Comparison of ENCODE assay signal across 31 cellular contexts in genomic region chr1:21536223-21536622, GRCh38. TPM values are rescaled to one million over a fixed set of nuclear protein-coding genes. Genes with fewer than 3 reads are reported as not detected.
DNase-seq lines count a peak whose midpoint lies in the region; ATAC-seq and TF ChIP-seq lines count a peak whose summit lies in the region.
"Had no signal": no experiment of that assay in that cellular context is flagged by ENCODE, and none has a peak within 500 bp of the region (broad histone marks: within the 10 kb centered on the region; RNA-seq: fewer than 3 reads in every experiment).

No MANE protein-coding gene starts in this region.

- peak in 1 of 2 donors; percentile 70 for DNase-seq in breast epithelium (ENCODE audit: low spot score in 2 of 2)
- no peak for DNase-seq in mammary epithelial cell
- DNase-seq in fibroblast of gingiva (ENCODE audit: low read depth): peak; percentile 81
- DNase-seq in right cardiac atrium: peak in 2 of 3 donors; percentile 52 to 79
- DNase-seq in aorta: no peak
- DNase-seq in activated CD8-positive, alpha-beta T cell treated with anti-CD3 and anti-CD28 coated beads for 36 hours: no peak
- no peak for DNase-seq in COLO668 (lab: John Stamatoyannopoulos, UW; ENCODE audit: unreplicated experiment)
- DNase-seq in colonic mucosa: no peak
- DNase-seq: 8988T; activated CD4-positive, alpha-beta T cell treated with anti-CD3 and anti-CD28 coated beads, Interleukin-2, amount 50 U/mL, for 4 hours; activated CD4-positive, CD25-positive, alpha-beta regulatory T cell; activated CD8-positive, alpha-beta memory T cell treated with anti-CD3 and anti-CD28 coated beads, Interleukin-2, amount 50 U/mL, for 4 hours; activated naive CD4-positive, alpha-beta T cell treated with anti-CD3 and anti-CD28 coated beads, Interleukin-2, amount 50 U/mL, for 16 hours; Caco-2; effector memory CD8-positive, alpha-beta T cell; foreskin melanocyte; HCEC 1CT; heart right ventricle; natural killer cell; NCI-H1092; NCI-H1694; psoas muscle; upper lobe of right lung had no signal

- no peaks in the 10 kb centered on the region for H3K9me3 Mint-ChIP-seq in activated CD8-positive, alpha-beta T cell treated with anti-CD3 and anti-CD28 coated beads for 36 hours
- H3K9me3 Mint-ChIP-seq: effector memory CD8-positive, alpha-beta T cell; natural killer cell; stimulated activated memory B cell treated with anti-CD40 and anti-IgM and Interleukin-4, amounts not matched to agents 10 μg/mL and 1 μg/mL and 100 μg/mL, for 72 hours had no signal

- H4K20me1 ChIP-seq in mammary epithelial cell (ENCODE audit: insufficient read depth, low read length): no peaks in the 10 kb centered on the region

- H3K36me3 ChIP-seq in breast epithelium: no peaks in the 10 kb centered on the region
- H3K36me3 ChIP-seq in mammary epithelial cell (ENCODE audit: insufficient read depth, low read length): no peaks in the 10 kb centered on the region
- no peaks in the 10 kb centered on the region for H3K36me3 ChIP-seq in aorta (ENCODE audit: control insufficient read depth in 1 of 2, insufficient read depth in 2 of 2, low read length in 1 of 2)
- H3K36me3 ChIP-seq in colonic mucosa: no peaks in the 10 kb centered on the region
- H3K36me3 ChIP-seq: heart right ventricle, upper lobe of right lung had no signal

- H3K27me3 Mint-ChIP-seq in activated CD8-positive, alpha-beta T cell treated with anti-CD3 and anti-CD28 coated beads for 36 hours: peaks cover 24% of the 10 kb centered on the region

- CTCF ChIA-PET in mammary epithelial cell (lab: Charles Lee; ENCODE audit: low non-redundant PET): no interaction called here
- CTCF ChIA-PET in activated CD8-positive, alpha-beta T cell treated with anti-CD3 and anti-CD28 coated beads for 36 hours (lab: Charles Lee): interaction anchor here (0.9 to 1.4 kb wide), 5 partner anchors 25 to 318 kb away, joined by 3 to 4 read pairs (median 3); partner anchors contain the start of gene ALPL

- H3K4me1 ChIP-seq in breast epithelium (peaks cover 8 to 19% of the 10 kb centered on the region in 2 donors), mammary epithelial cell (ENCODE audit: insufficient read depth, low read length) (no peaks in the 10 kb centered on the region), right cardiac atrium (ENCODE audit: control insufficient read depth, insufficient read depth, low read length) (peaks cover 17% of the 10 kb centered on the region), aorta (ENCODE audit: control insufficient read depth in 1 of 2, insufficient read depth in 2 of 2, low read length in 2 of 2) (no peaks in the 10 kb centered on the region), colonic mucosa (no peaks in the 10 kb centered on the region)
- H3K4me1 ChIP-seq: psoas muscle had no signal

- H3K27ac Mint-ChIP-seq in activated CD8-positive, alpha-beta T cell treated with anti-CD3 and anti-CD28 coated beads for 36 hours: no peak overlapping the region
- H3K27ac Mint-ChIP-seq: effector memory CD8-positive, alpha-beta T cell; natural killer cell; stimulated activated memory B cell treated with anti-CD40 and anti-IgM and Interleukin-4, amounts not matched to agents 10 μg/mL and 1 μg/mL and 100 μg/mL, for 72 hours had no signal

- no peak overlapping the region for H3K4me2 ChIP-seq in mammary epithelial cell (ENCODE audit: insufficient read depth, low read depth, low read length)

- H3K9ac ChIP-seq in mammary epithelial cell (ENCODE audit: insufficient read depth, low read length) (no peak overlapping the region), colonic mucosa (ENCODE audit: low read depth in 2 of 2, low read length in 2 of 2) (no peak overlapping the region)

- H3K27ac ChIP-seq in breast epithelium (peak overlapping the region; percentile 69 to 85), mammary epithelial cell (ENCODE audit: insufficient read depth, low read depth, low read length) (no peak overlapping the region), right cardiac atrium (ENCODE audit: low read length) (peak overlapping the region; percentile 43), aorta (ENCODE audit: low read depth in 1 of 2, low read length in 2 of 2) (no peak overlapping the region), colonic mucosa (no peak overlapping the region)
- H3K27ac ChIP-seq: C4-2B, psoas muscle had no signal

- TF ChIP-seq CTCF in breast epithelium (IDR thresholded peaks at IDR 0.05): no peak
- TF ChIP-seq CTCF in mammary epithelial cell (conservative IDR thresholded peaks at IDR 0.05 in 1 of 2, IDR thresholded peaks at IDR 0.05 in 1 of 2; ENCODE audit: extremely low read depth in 1 of 2, insufficient read depth in 1 of 2, low read depth in 1 of 2, low read length in 2 of 2): no peak
- TF ChIP-seq CTCF in activated CD8-positive, alpha-beta T cell treated with anti-CD3 and anti-CD28 coated beads for 36 hours (IDR thresholded peaks at IDR 0.05): no peak
- TF ChIP-seq CTCF in colonic mucosa (IDR thresholded peaks at IDR 0.05): no peak

- no peak overlapping the region for H3K4me3 ChIP-seq in breast epithelium
- no peak overlapping the region for H3K4me3 ChIP-seq in mammary epithelial cell (replicated peaks in 1 of 3; ENCODE audit: insufficient read depth in 1 of 3, low read depth in 2 of 3, low read length in 3 of 3)
- H3K4me3 ChIP-seq in right cardiac atrium (ENCODE audit: low read length): no peak overlapping the region
- H3K4me3 ChIP-seq in aorta (ENCODE audit: low read length in 2 of 2): no peak overlapping the region
- no peak overlapping the region for H3K4me3 ChIP-seq in colonic mucosa
- H3K4me3 ChIP-seq: coronary artery, heart right ventricle, lung, mucosa of descending colon, psoas muscle, upper lobe of right lung had no signal

- intact Hi-C loops in breast epithelium (cut with DNase I; ENCODE audit: low total_unique reads): no loop called here
- intact Hi-C loops in mammary epithelial cell (cut with micrococcal nuclease): loop anchor here (5.0 kb wide), 1 partner anchor 36 kb away; no protein-coding TSS in a partner anchor
- intact Hi-C loops in right cardiac atrium (cut with DNase I): no loop called here
- intact Hi-C loops in aorta (cut with DNase I): no loop called here
- intact Hi-C loops in activated CD8-positive, alpha-beta T cell treated with anti-CD3 and anti-CD28 coated beads for 36 hours (cut with micrococcal nuclease): no loop called here
- intact Hi-C loops in colonic mucosa (cut with DNase I): no loop called here

- TF ChIP-seq POLR2A in breast epithelium (IDR thresholded peaks at IDR 0.05): no peak

- in situ Hi-C loops in mammary epithelial cell (cut with MboI; ENCODE audit: low sequenced_read_pairs in 2 of 2): no loop called here

- H3K4me1 Mint-ChIP-seq in activated CD8-positive, alpha-beta T cell treated with anti-CD3 and anti-CD28 coated beads for 36 hours (ENCODE audit: low read depth): no peaks in the 10 kb centered on the region
- H3K4me1 Mint-ChIP-seq: natural killer cell had no signal

- H3K36me3 Mint-ChIP-seq in activated CD8-positive, alpha-beta T cell treated with anti-CD3 and anti-CD28 coated beads for 36 hours (ENCODE audit: low read depth): no peaks in the 10 kb centered on the region
- H3K36me3 Mint-ChIP-seq: natural killer cell; stimulated activated memory B cell treated with anti-CD40 and anti-IgM and Interleukin-4, amounts not matched to agents 10 μg/mL and 1 μg/mL and 100 μg/mL, for 72 hours had no signal

- H3K79me2 ChIP-seq in mammary epithelial cell (ENCODE audit: insufficient read depth, low read length): no peaks in the 10 kb centered on the region

- no peak overlapping the region for H2AFZ ChIP-seq in mammary epithelial cell (ENCODE audit: low read depth, low read length)

- no TSS peak for BruUV-seq in mammary epithelial cell (replicated peaks; lab: Mats Ljungman, UMichigan)

- WGBS in mammary epithelial cell (ENCODE audit: low coverage, missing lambda C conversion rate): 0% methylated on average over 2 of the region's 2 CpGs
- 41% methylated on average over 2 of the region's 2 CpGs for WGBS in right cardiac atrium
- 5 to 7% methylated on average over 2 of the region's 2 CpGs for WGBS in aorta, 2 donors

- POLR2A ChIA-PET in activated CD8-positive, alpha-beta T cell treated with anti-CD3 and anti-CD28 coated beads for 36 hours (lab: Charles Lee): no interaction called here

- H3K27me3 ChIP-seq in breast epithelium: no peaks in the 10 kb centered on the region
- H3K27me3 ChIP-seq in mammary epithelial cell (ENCODE audit: insufficient read depth, low read length): peaks cover 2% of the 10 kb centered on the region
- no peaks in the 10 kb centered on the region for H3K27me3 ChIP-seq in right cardiac atrium (ENCODE audit: control insufficient read depth, insufficient read depth)
- no peaks in the 10 kb centered on the region for H3K27me3 ChIP-seq in aorta (ENCODE audit: control insufficient read depth in 1 of 2, insufficient read depth in 2 of 2, low read length in 1 of 2)
- H3K27me3 ChIP-seq in colonic mucosa: no peaks in the 10 kb centered on the region
- H3K27me3 ChIP-seq: upper lobe of right lung had no signal

- no peaks in the 10 kb centered on the region for H3K9me3 ChIP-seq in breast epithelium
- H3K9me3 ChIP-seq in mammary epithelial cell (replicated peaks; ENCODE audit: insufficient read depth, low read length): no peaks in the 10 kb centered on the region
- no peaks in the 10 kb centered on the region for H3K9me3 ChIP-seq in right cardiac atrium (ENCODE audit: control insufficient read depth, low read length)
- H3K9me3 ChIP-seq in aorta (ENCODE audit: control insufficient read depth, low read length): no peaks in the 10 kb centered on the region
- H3K9me3 ChIP-seq in colonic mucosa: no peaks in the 10 kb centered on the region
- H3K9me3 ChIP-seq: Caco-2, heart right ventricle, mucosa of descending colon, psoas muscle, upper lobe of right lung had no signal

- dilution Hi-C loops in mammary epithelial cell (cut with HindIII; ENCODE audit: low sequenced_read_pairs): no loop called here

- H3K4me3 Mint-ChIP-seq in activated CD8-positive, alpha-beta T cell treated with anti-CD3 and anti-CD28 coated beads for 36 hours: no peak overlapping the region
- H3K4me3 Mint-ChIP-seq: effector memory CD8-positive, alpha-beta T cell; natural killer cell; stimulated activated memory B cell treated with anti-CD40 and anti-IgM and Interleukin-4, amounts not matched to agents 10 μg/mL and 1 μg/mL and 100 μg/mL, for 72 hours had no signal

- peak in 1 of 2 donors; percentile 32 for ATAC-seq in right cardiac atrium
- ATAC-seq in aorta (ENCODE audit: low FRiP score): peak; percentile 45
- no peak for ATAC-seq in activated CD8-positive, alpha-beta T cell treated with anti-CD3 and anti-CD28 coated beads for 36 hours
- ATAC-seq: effector memory CD8-positive, alpha-beta T cell; mucosa of descending colon; natural killer cell; stimulated activated memory B cell treated with anti-CD40 and anti-IgM and Interleukin-4, amounts not matched to agents 10 μg/mL and 1 μg/mL and 100 μg/mL, for 72 hours; upper lobe of right lung had no signal

RNA-seq across cellular contexts. Expression of gene ALPL, which starts 27.0 kb away (rescaled TPM):
- total RNA-seq in breast epithelium: 10 to 100 TPM in 2 of 3 donors, 1 to 10 TPM in 1; 2.9 to 98.0 (median 17.4) TPM
- not detected for total RNA-seq in mammary epithelial cell
- polyA plus RNA-seq in mammary epithelial cell: 0.09 TPM
- polyA minus RNA-seq in mammary epithelial cell: not detected
- total RNA-seq in right cardiac atrium: 10 to 100 TPM; 10.1 to 32.1 (median 15.9) TPM
- polyA plus RNA-seq in right cardiac atrium: 14.1 TPM
- total RNA-seq in aorta: 10 to 100 TPM in 1 of 2 donors, 1 to 10 TPM in 1; 6.7 to 22.3 TPM
- polyA plus RNA-seq in aorta: 1 to 10 TPM; 2.5 to 4.3 TPM
- total RNA-seq in activated CD8-positive, alpha-beta T cell treated with anti-CD3 and anti-CD28 coated beads for 36 hours: not detected
- 1 to 10 TPM; 1.6 to 1.7 TPM for total RNA-seq in colonic mucosa
- total RNA-seq: bronchial epithelial cell; epithelial cell of proximal tubule; T-helper 1 cell treated with Interleukin-12 subunit alpha and Interleukin-12 subunit beta and Interleukin-4 antibody, amounts not matched to agents 30 ng/mL and 1 ng/mL, for 36 hours had no signal

Comparison
In these comparisons a context has a peak if more than half of its experiments do, and no peak if none do; other contexts are left out.
1. H3K27ac ChIP-seq: peak in breast epithelium (2 of 2) and right cardiac atrium (single experiment); none in mammary epithelial cell (single experiment), aorta (0 of 2) and colonic mucosa (single experiment).
2. DNase-seq: peak in fibroblast of gingiva (single experiment) and right cardiac atrium (2 of 3); none in mammary epithelial cell (single experiment), aorta (0 of 2), activated CD8-positive, alpha-beta T cell treated with anti-CD3 and anti-CD28 coated beads for 36 hours (single experiment), COLO668 (single experiment) and colonic mucosa (single experiment).